In the genomic region with DNA sequence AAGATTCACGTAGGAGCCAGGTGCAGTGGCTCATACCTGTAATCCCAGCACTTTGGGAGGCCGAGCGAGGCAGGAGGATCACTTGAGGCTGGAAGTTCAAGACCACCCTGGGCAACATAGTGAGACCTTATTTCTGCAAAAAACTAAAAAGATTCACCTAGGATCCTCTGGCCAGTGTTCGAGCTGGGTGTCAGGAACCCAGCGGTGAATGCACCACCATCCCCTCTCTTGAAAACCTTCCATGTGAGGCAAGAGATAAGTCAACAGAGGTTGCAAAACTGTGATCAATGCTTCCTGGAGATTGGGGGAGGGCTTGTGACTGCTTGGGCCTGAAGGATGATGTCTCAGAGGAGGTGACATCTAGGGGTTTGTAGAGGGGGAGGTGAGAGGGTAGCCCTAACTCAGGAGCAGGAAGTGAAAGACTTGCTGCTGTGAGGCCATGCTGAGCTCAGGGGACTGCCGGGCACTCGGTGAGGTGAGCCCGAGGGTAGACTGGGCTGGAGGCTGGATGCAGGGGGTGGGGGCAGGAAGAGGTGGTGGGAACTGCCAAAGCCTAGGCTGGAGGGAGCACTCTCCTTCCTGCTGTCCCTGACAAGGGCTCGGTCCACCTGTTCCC, we compare ENCODE assay signal across 1 cellular context.
A peak's percentile ranks its signal among the peaks of the same experiment; 100 is the strongest.
TF ChIP-seq lines count a peak whose summit lies in the region.

No MANE protein-coding gene starts in this region.

TF ChIP-seq in HepG2, 621 proteins besides CTCF, POLR2A, EP300 and RAD21 (continued from another document and continues in another):
- peak; percentile 15; the same call in 1 of the 2 replicates for TF ChIP-seq ZBTB4 (CRISPR knock-in tag; IDR thresholded peaks at IDR 0.05; ENCODE audit: borderline replicate concordance)
- TF ChIP-seq GPN1 (CRISPR knock-in tag; IDR thresholded peaks at IDR 0.05; ENCODE audit: borderline replicate concordance): no peak
- TF ChIP-seq, protein P1, sequence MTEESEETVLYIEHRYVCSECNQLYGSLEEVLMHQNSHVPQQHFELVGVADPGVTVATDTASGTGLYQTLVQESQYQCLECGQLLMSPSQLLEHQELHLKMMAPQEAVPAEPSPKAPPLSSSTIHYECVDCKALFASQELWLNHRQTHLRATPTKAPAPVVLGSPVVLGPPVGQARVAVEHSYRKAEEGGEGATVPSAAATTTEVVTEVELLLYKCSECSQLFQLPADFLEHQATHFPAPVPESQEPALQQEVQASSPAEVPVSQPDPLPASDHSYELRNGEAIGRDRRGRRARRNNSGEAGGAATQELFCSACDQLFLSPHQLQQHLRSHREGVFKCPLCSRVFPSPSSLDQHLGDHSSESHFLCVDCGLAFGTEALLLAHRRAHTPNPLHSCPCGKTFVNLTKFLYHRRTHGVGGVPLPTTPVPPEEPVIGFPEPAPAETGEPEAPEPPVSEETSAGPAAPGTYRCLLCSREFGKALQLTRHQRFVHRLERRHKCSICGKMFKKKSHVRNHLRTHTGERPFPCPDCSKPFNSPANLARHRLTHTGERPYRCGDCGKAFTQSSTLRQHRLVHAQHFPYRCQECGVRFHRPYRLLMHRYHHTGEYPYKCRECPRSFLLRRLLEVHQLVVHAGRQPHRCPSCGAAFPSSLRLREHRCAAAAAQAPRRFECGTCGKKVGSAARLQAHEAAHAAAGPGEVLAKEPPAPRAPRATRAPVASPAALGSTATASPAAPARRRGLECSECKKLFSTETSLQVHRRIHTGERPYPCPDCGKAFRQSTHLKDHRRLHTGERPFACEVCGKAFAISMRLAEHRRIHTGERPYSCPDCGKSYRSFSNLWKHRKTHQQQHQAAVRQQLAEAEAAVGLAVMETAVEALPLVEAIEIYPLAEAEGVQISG (CRISPR knock-in tag; IDR thresholded peaks at IDR 0.05): peak; percentile 83
- peak; percentile 67; the same call in 1 of the 2 replicates for TF ChIP-seq ZSCAN9 (CRISPR knock-in tag; IDR thresholded peaks at IDR 0.05; ENCODE audit: borderline replicate concordance)
- TF ChIP-seq, protein P2, sequence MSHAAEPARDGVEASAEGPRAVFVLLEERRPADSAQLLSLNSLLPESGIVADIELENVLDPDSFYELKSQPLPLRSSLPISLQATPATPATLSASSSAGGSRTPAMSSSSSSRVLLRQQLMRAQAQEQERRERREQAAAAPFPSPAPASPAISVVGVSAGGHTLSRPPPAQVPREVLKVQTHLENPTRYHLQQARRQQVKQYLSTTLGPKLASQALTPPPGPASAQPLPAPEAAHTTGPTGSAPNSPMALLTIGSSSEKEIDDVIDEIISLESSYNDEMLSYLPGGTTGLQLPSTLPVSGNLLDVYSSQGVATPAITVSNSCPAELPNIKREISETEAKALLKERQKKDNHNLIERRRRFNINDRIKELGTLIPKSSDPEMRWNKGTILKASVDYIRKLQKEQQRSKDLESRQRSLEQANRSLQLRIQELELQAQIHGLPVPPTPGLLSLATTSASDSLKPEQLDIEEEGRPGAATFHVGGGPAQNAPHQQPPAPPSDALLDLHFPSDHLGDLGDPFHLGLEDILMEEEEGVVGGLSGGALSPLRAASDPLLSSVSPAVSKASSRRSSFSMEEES (CRISPR knock-in tag; IDR thresholded peaks at IDR 0.05): peak; percentile 81
- no peak for TF ChIP-seq ZBED4 (CRISPR knock-in tag; IDR thresholded peaks at IDR 0.05; ENCODE audit: borderline replicate concordance)
- TF ChIP-seq, protein P3, sequence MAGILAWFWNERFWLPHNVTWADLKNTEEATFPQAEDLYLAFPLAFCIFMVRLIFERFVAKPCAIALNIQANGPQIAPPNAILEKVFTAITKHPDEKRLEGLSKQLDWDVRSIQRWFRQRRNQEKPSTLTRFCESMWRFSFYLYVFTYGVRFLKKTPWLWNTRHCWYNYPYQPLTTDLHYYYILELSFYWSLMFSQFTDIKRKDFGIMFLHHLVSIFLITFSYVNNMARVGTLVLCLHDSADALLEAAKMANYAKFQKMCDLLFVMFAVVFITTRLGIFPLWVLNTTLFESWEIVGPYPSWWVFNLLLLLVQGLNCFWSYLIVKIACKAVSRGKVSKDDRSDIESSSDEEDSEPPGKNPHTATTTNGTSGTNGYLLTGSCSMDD (CRISPR knock-in tag; IDR thresholded peaks at IDR 0.05): no peak
- no peak for TF ChIP-seq ZNF570 (CRISPR knock-in tag; IDR thresholded peaks at IDR 0.05; ENCODE audit: borderline replicate concordance)
- TF ChIP-seq, protein P4, sequence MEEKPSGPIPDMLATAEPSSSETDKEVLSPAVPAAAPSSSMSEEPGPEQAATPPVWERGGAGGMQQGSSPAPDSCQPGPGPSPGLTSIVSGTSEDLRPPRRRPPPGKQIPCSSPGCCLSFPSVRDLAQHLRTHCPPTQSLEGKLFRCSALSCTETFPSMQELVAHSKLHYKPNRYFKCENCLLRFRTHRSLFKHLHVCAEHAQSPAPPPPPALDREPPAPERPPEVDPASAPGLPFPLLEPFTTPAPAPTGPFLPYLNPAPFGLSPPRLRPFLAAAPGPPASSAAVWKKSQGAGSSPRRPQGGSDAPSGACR (CRISPR knock-in tag; IDR thresholded peaks at IDR 0.05): peak; percentile 42; the same call in 1 of the 2 replicates
- no peak for TF ChIP-seq RORA (CRISPR knock-in tag; IDR thresholded peaks at IDR 0.05)
- TF ChIP-seq ZNF629 (CRISPR knock-in tag; conservative IDR thresholded peaks at IDR 0.05): no peak
- TF ChIP-seq CSRNP1 (CRISPR knock-in tag; IDR thresholded peaks at IDR 0.05): 0 out of 2 replicates have a peak, but pooled peaks have one; percentile 83
- peak; percentile 100 for TF ChIP-seq GATAD2A (CRISPR knock-in tag; IDR thresholded peaks at IDR 0.05)
- no peak for TF ChIP-seq ZNF30 (CRISPR knock-in tag; IDR thresholded peaks at IDR 0.05)
- TF ChIP-seq ZEB1 (IDR thresholded peaks at IDR 0.05; ENCODE audit: insufficient replicate concordance, low read depth): peak; percentile 78
- TF ChIP-seq HNF4G (IDR thresholded peaks at IDR 0.05; ENCODE audit: borderline replicate concordance, low read depth, low read length): peak; percentile 66; the same call in 1 of the 2 replicates
- peak; percentile 90 for TF ChIP-seq HNF4G (CRISPR knock-in tag; IDR thresholded peaks at IDR 0.05; ENCODE audit: borderline replicate concordance, low read depth)
- TF ChIP-seq ZBTB25 (CRISPR knock-in tag; IDR thresholded peaks at IDR 0.05): peak; percentile 95
- no peak for TF ChIP-seq ZNF841 (CRISPR knock-in tag; IDR thresholded peaks at IDR 0.05; ENCODE audit: borderline replicate concordance)
- TF ChIP-seq KAT2B (IDR thresholded peaks at IDR 0.05; ENCODE audit: borderline replicate concordance, low read depth, low read length): no peak; the same call in 1 of the 2 replicates
- TF ChIP-seq ZNF773 (CRISPR knock-in tag; IDR thresholded peaks at IDR 0.05; ENCODE audit: borderline replicate concordance): no peak
- TF ChIP-seq RCOR2 (CRISPR knock-in tag; IDR thresholded peaks at IDR 0.05): peak; percentile 96
- TF ChIP-seq ZNF709 (CRISPR knock-in tag; IDR thresholded peaks at IDR 0.05): 0 out of 2 replicates have a peak, but pooled peaks have one; percentile 36
- peak; percentile 91 for TF ChIP-seq ZNF609 (CRISPR knock-in tag; IDR thresholded peaks at IDR 0.05; ENCODE audit: borderline replicate concordance)
- TF ChIP-seq NBN (conservative IDR thresholded peaks at IDR 0.05): no peak
- TF ChIP-seq U2AF2 (IDR thresholded peaks at IDR 0.05; ENCODE audit: low read depth, low read length): no peak
- TF ChIP-seq PRPF4 (IDR thresholded peaks at IDR 0.05; ENCODE audit: low read depth, low read length, poor library complexity, severe bottlenecking): no peak
- no peak for TF ChIP-seq ZNF337 (CRISPR knock-in tag; IDR thresholded peaks at IDR 0.05; ENCODE audit: borderline replicate concordance, low read depth)
- TF ChIP-seq ZSCAN25 (CRISPR knock-in tag; IDR thresholded peaks at IDR 0.05): peak; percentile 76; the same call in 1 of the 2 replicates
